ENCODE assay signal across 26 cellular contexts in the genomic region with DNA sequence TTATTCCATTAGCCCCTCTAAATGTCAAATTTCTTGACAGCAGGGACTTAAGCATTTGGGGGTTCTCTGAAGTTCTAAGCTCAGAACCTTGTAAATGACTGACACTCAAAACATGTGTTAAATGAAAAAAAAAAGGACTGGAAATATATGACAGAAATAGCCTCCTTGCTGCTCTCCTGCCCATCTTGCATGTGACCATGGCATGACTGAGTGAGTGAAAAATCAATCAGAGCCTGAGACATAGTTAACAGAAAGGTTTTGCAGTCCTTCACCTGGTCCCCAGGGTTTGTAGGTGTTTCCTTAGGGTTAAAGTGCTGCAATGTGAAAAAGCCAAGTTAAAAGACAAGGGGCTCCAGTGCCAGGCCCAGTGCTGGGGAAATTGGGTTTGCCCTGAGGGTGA.
"Had no signal": no experiment of that assay in that cellular context is flagged by ENCODE, and none has a peak within 500 bp of the region (broad histone marks: within the 10 kb centered on the region; RNA-seq: fewer than 3 reads in every experiment).

No MANE protein-coding gene starts in this region.

- H3K9me3 ChIP-seq: stomach, suprapubic skin, testis, thoracic aorta, thyroid gland, tibial artery, tibial nerve, transverse colon, upper lobe of left lung, upper lobe of right lung, uterus, vagina had no signal

- H3K4me1 ChIP-seq: suprapubic skin, testis, thyroid gland, tibial artery, upper lobe of left lung, upper lobe of right lung had no signal

- H3K27me3 ChIP-seq: stomach, testis, thyroid gland, tibial nerve, transverse colon, upper lobe of left lung, upper lobe of right lung, uterus, vagina had no signal

- H3K4me3 ChIP-seq: stomach, suprapubic skin, testis, thoracic aorta, thyroid gland, tibial artery, tibial nerve, transverse colon, upper lobe of left lung, upper lobe of right lung, uterus, vagina had no signal

- ATAC-seq: stimulated activated effector memory CD8-positive, alpha-beta T cell treated with anti-CD3 and anti-CD28 coated beads, Interleukin-12 subunit alpha, Interleukin-12 subunit beta, amount 100 ng/mL, for 72 hours; stimulated activated memory B cell treated with anti-CD40 and anti-IgM and Interleukin-4, amounts not matched to agents 10 μg/mL and 1 μg/mL and 100 μg/mL, for 72 hours; stimulated activated naive B cell treated with anti-CD40 and anti-IgM and Interleukin-4, amounts not matched to agents 10 μg/mL and 1 μg/mL and 100 μg/mL, for 72 hours; stimulated activated naive CD8-positive, alpha-beta T cell treated with anti-CD3 and anti-CD28 coated beads, Interleukin-15, amount 100 ng/mL, for 72 hours; stimulated activated naive CD8-positive, alpha-beta T cell treated with anti-CD3 and anti-CD28 coated beads, Interleukin-15, Interleukin-2, amounts not matched to agents 100 U/mL and 50 U/mL, for 24 hours; upper lobe of right lung had no signal

- DNase-seq: stimulated activated CD4-positive, alpha-beta T cell treated with anti-CD3 and anti-CD28 coated beads, Interleukin-2, amount 100 ng/mL, for 48 hours; stimulated activated CD4-positive, alpha-beta T cell treated with anti-CD3 and anti-CD28 coated beads, Interleukin-4, amount 100 ng/mL, for 1 hour; stimulated activated CD4-positive, alpha-beta T cell treated with anti-CD3 and anti-CD28 coated beads, Interleukin-4, amount 100 ng/mL, for 24 hours; stimulated activated CD4-positive, alpha-beta T cell treated with anti-CD3 and anti-CD28 coated beads, Interleukin-4, amount 100 ng/mL, for 4 hours; stimulated activated CD8-positive, alpha-beta memory T cell treated with anti-CD3 and anti-CD28 coated beads, Interleukin-4, amount 100 ng/mL, for 48 hours; stimulated activated naive B cell treated with anti-CD40 and anti-IgM and Interleukin-4, amounts not matched to agents 10 μg/mL and 1 μg/mL and 100 μg/mL, for 72 hours; stimulated activated naive CD4-positive, alpha-beta T cell; stimulated activated naive CD4-positive, alpha-beta T cell treated with Interleukin-2 at 50 U/mL for 16 hours; stimulated activated naive CD8-positive, alpha-beta T cell treated with anti-CD3 and anti-CD28 coated beads, Interleukin-15, amount 100 ng/mL, for 72 hours; stimulated activated naive CD8-positive, alpha-beta T cell treated with anti-CD3 and anti-CD28 coated beads, Interleukin-15, Interleukin-2, amounts not matched to agents 100 U/mL and 50 U/mL, for 24 hours; stomach; substantia nigra; testis; thyroid gland; tibial artery; transverse colon; trophoblast cell; upper lobe of left lung; upper lobe of right lung; uterus had no signal

- H3K27ac ChIP-seq: stomach, suprapubic skin, testis, thoracic aorta, thyroid gland, tibial artery, tibial nerve, transverse colon, upper lobe of left lung, upper lobe of right lung, uterus, vagina had no signal

- H3K36me3 ChIP-seq: stomach, suprapubic skin, thoracic aorta, thyroid gland, tibial artery, tibial nerve, transverse colon, upper lobe of left lung, upper lobe of right lung, uterus, vagina had no signal
